1 cellular context compared by ENCODE assay signal in genomic region chr16:81784042-81784785, GRCh38.
TF ChIP-seq lines count a peak whose summit lies in the region.

No MANE protein-coding gene starts in this region.

TF ChIP-seq in GM23338, 12 proteins besides CTCF, POLR2A, EP300 and RAD21 (continued from another document):
- TF ChIP-seq EZH2 (IDR thresholded peaks at IDR 0.05; ENCODE audit: low read depth, unreplicated experiment) (no peak), ZNF331 (CRISPR knock-in tag; IDR thresholded peaks at IDR 0.05; ENCODE audit: low read depth) (no peak), ETS1 (IDR thresholded peaks at IDR 0.05) (no peak), NANOG (IDR thresholded peaks at IDR 0.05; ENCODE audit: borderline replicate concordance) (no peak), POLR2AphosphoS5 (IDR thresholded peaks at IDR 0.05; ENCODE audit: low read depth) (no peak)
